25 cellular contexts compared by ENCODE assay signal in genomic region chr4:181677621-181678020, GRCh38.
"Had no signal": no experiment of that assay in that cellular context is flagged by ENCODE, and none has a peak within 500 bp of the region (broad histone marks: within the 10 kb centered on the region; RNA-seq: fewer than 3 reads in every experiment).

No MANE protein-coding gene starts in this region.

- H2AFZ ChIP-seq: hepatocyte had no signal

- H3K27ac ChIP-seq: ascending aorta, brain microvascular endothelial cell, gastrocnemius medialis, hepatocyte, right lobe of liver, skin epidermis, testis, transverse colon had no signal

- H3K4me2 ChIP-seq: hepatocyte had no signal

- H3K4me1 ChIP-seq: ascending aorta, gastrocnemius medialis, right lobe of liver, testis, transverse colon had no signal

- H3K4me3 ChIP-seq: ascending aorta, gastrocnemius medialis, hepatocyte, right lobe of liver, skin epidermis, testis, transverse colon had no signal

- DNase-seq: activated CD4-positive, alpha-beta memory T cell treated with anti-CD3 and anti-CD28 coated beads for 36 hours; activated CD4-positive, alpha-beta T cell treated with anti-CD3 and anti-CD28 coated beads, Interleukin-2, amount 10 ng/mL, durations not matched to agents 24 days and 14 days; activated CD4-positive, CD25-positive, alpha-beta regulatory T cell treated with anti-CD3 and anti-CD28 coated beads, Interleukin-2, amount 50 U/mL, for 72 hours; activated CD8-positive, alpha-beta memory T cell treated with anti-CD3 and anti-CD28 coated beads, Interleukin-2, amount 50 U/mL, for 4 hours; activated gamma-delta T cell; activated naive CD4-positive, alpha-beta T cell treated with anti-CD3 and anti-CD28 coated beads, Interleukin-2, amount 10 ng/mL, durations not matched to agents 7 days and 5 days; activated naive CD8-positive, alpha-beta T cell treated with anti-CD3 and anti-CD28 coated beads, Interleukin-2, amount 10 ng/mL, durations not matched to agents 7 days and 5 days; activated T-cell treated with anti-CD3 and anti-CD28 coated beads, Interleukin-2, amount 50 U/mL, for 1 hour; brain microvascular endothelial cell; cortex of kidney; effector memory CD8-positive, alpha-beta T cell; erythroblast; gastrocnemius medialis; left cardiac atrium; mammary epithelial cell; naive thymus-derived CD8-positive, alpha-beta T cell; right lobe of liver; stimulated activated CD4-positive, alpha-beta T cell treated with anti-CD3 and anti-CD28 coated beads, Interleukin-12 subunit alpha, Interleukin-12 subunit beta, amount 100 ng/mL, for 4 hours; stimulated activated CD4-positive, alpha-beta T cell treated with anti-CD3 and anti-CD28 coated beads, Interleukin-4, amount 100 ng/mL, for 1 hour; stimulated activated naive CD8-positive, alpha-beta T cell treated with anti-CD3 and anti-CD28 coated beads, Interleukin-15, Interleukin-2, amounts not matched to agents 100 U/mL and 50 U/mL, for 24 hours; testis; transverse colon had no signal

- H3K9me3 ChIP-seq: ascending aorta, gastrocnemius medialis, right lobe of liver, testis, transverse colon had no signal

- H3K79me2 ChIP-seq: hepatocyte had no signal

- H3K36me3 ChIP-seq: ascending aorta, brain microvascular endothelial cell, gastrocnemius medialis, right lobe of liver, transverse colon had no signal

- H3K27me3 ChIP-seq: ascending aorta, brain microvascular endothelial cell, gastrocnemius medialis, hepatocyte, right lobe of liver, testis, transverse colon had no signal

- ATAC-seq: effector memory CD8-positive, alpha-beta T cell; gastrocnemius medialis; left cardiac atrium; naive thymus-derived CD8-positive, alpha-beta T cell; right lobe of liver; stimulated activated naive CD8-positive, alpha-beta T cell treated with anti-CD3 and anti-CD28 coated beads, Interleukin-15, Interleukin-2, amounts not matched to agents 100 U/mL and 50 U/mL, for 24 hours had no signal
